Comparison of ENCODE assay signal across 17 cellular contexts in genomic region chr17:63277629-63278028, GRCh38.
"Had no signal": no experiment of that assay in that cellular context is flagged by ENCODE, and none has a peak within 500 bp of the region (broad histone marks: within the 10 kb centered on the region; RNA-seq: fewer than 3 reads in every experiment).

No MANE protein-coding gene starts in this region.

- H3K27me3 ChIP-seq: left lung, neural progenitor cell, SJCRH30, spleen, tibial nerve had no signal

- H3K4me3 ChIP-seq: left lung, neural progenitor cell, SJCRH30, spleen, tibial nerve had no signal

- DNase-seq: activated CD4-positive, alpha-beta memory T cell treated with anti-CD3 and anti-CD28 coated beads, Interleukin-2, amount 10 ng/mL, durations not matched to agents 7 days and 5 days; activated CD8-positive, alpha-beta memory T cell treated with anti-CD3 and anti-CD28 coated beads, Interleukin-2, amount 50 U/mL, for 48 hours; activated naive CD4-positive, alpha-beta T cell treated with Interleukin-2 at 50 U/mL for 16 hours; effector memory CD8-positive, alpha-beta T cell; head of caudate nucleus; left lung; posterior cingulate gyrus; SJCRH30; spleen; stimulated activated CD4-positive, alpha-beta T cell treated with anti-CD3 and anti-CD28 coated beads, Interleukin-1b, Interleukin-23, amount 100 ng/mL, for 48 hours; T1000 had no signal

- H3K4me3 Mint-ChIP-seq: activated CD4-positive, alpha-beta memory T cell treated with anti-CD3 and anti-CD28 coated beads, Interleukin-2, amount 10 ng/mL, durations not matched to agents 7 days and 5 days; central memory CD8-positive, alpha-beta T cell; dendritic cell treated with granulocyte-macrophage colony-stimulating factor and Interleukin-4, amounts not matched to agents 40 ng/mL and 50 ng/mL, for 4 days; effector memory CD8-positive, alpha-beta T cell; neural progenitor cell; stimulated activated memory B cell treated with anti-CD40 and anti-IgM and Interleukin-4, amounts not matched to agents 10 μg/mL and 1 μg/mL and 100 μg/mL, for 72 hours had no signal

- H3K27ac ChIP-seq: left lung, neural progenitor cell, SJCRH30, spleen had no signal

- H3K36me3 ChIP-seq: left lung, neural progenitor cell, spleen, tibial nerve had no signal

- H2AFZ ChIP-seq: neural progenitor cell had no signal

- H3K4me2 ChIP-seq: neural progenitor cell had no signal

- H3K9me3 Mint-ChIP-seq: activated CD4-positive, alpha-beta memory T cell treated with anti-CD3 and anti-CD28 coated beads, Interleukin-2, amount 10 ng/mL, durations not matched to agents 7 days and 5 days; central memory CD8-positive, alpha-beta T cell; dendritic cell treated with granulocyte-macrophage colony-stimulating factor and Interleukin-4, amounts not matched to agents 40 ng/mL and 50 ng/mL, for 4 days; effector memory CD8-positive, alpha-beta T cell; stimulated activated memory B cell treated with anti-CD40 and anti-IgM and Interleukin-4, amounts not matched to agents 10 μg/mL and 1 μg/mL and 100 μg/mL, for 72 hours had no signal

- H3K4me1 Mint-ChIP-seq: central memory CD8-positive, alpha-beta T cell; neural progenitor cell had no signal

- H3K9ac ChIP-seq: neural progenitor cell had no signal

- H3K27ac Mint-ChIP-seq: activated CD4-positive, alpha-beta memory T cell treated with anti-CD3 and anti-CD28 coated beads, Interleukin-2, amount 10 ng/mL, durations not matched to agents 7 days and 5 days; dendritic cell treated with granulocyte-macrophage colony-stimulating factor and Interleukin-4, amounts not matched to agents 40 ng/mL and 50 ng/mL, for 4 days; effector memory CD8-positive, alpha-beta T cell; neural progenitor cell had no signal

- H3K9me3 ChIP-seq: left lung, SJCRH30, spleen, tibial nerve had no signal

- H3K27me3 Mint-ChIP-seq: activated CD4-positive, alpha-beta memory T cell treated with anti-CD3 and anti-CD28 coated beads, Interleukin-2, amount 10 ng/mL, durations not matched to agents 7 days and 5 days; central memory CD8-positive, alpha-beta T cell; dendritic cell treated with granulocyte-macrophage colony-stimulating factor and Interleukin-4, amounts not matched to agents 40 ng/mL and 50 ng/mL, for 4 days; effector memory CD8-positive, alpha-beta T cell; stimulated activated memory B cell treated with anti-CD40 and anti-IgM and Interleukin-4, amounts not matched to agents 10 μg/mL and 1 μg/mL and 100 μg/mL, for 72 hours had no signal

- H3K36me3 Mint-ChIP-seq: stimulated activated memory B cell treated with anti-CD40 and anti-IgM and Interleukin-4, amounts not matched to agents 10 μg/mL and 1 μg/mL and 100 μg/mL, for 72 hours had no signal

- FAIRE-seq: keratinocyte had no signal
